In genomic region chr20:13870349-13870748, GRCh38 we compare ENCODE assay signal across 23 cellular contexts.
DNase-seq lines count a peak whose midpoint lies in the region; ATAC-seq and TF ChIP-seq lines count a peak whose summit lies in the region.
"Had no signal": no experiment of that assay in that cellular context is flagged by ENCODE, and none has a peak within 500 bp of the region (broad histone marks: within the 10 kb centered on the region; RNA-seq: fewer than 3 reads in every experiment).

No MANE protein-coding gene starts in this region.

- H3K79me2 ChIP-seq in OCI-LY3 (ENCODE audit: low read length) (no peaks in the 10 kb centered on the region), neural progenitor cell (ENCODE audit: low read depth) (no peaks in the 10 kb centered on the region)
- H3K79me2 ChIP-seq: parathyroid adenoma had no signal

- H2AFZ ChIP-seq in OCI-LY3 (ENCODE audit: low read depth, low read length) (no peak overlapping the region), neural progenitor cell (replicated peaks) (no peak overlapping the region)
- H2AFZ ChIP-seq: parathyroid adenoma had no signal

- H3K27me3 ChIP-seq in OCI-LY3 (ENCODE audit: low read depth, low read length) (peaks cover 30% of the 10 kb centered on the region), neural progenitor cell (no peaks in the 10 kb centered on the region)
- H3K27me3 ChIP-seq: brain microvascular endothelial cell, colonic mucosa, suprapubic skin had no signal

- peaks cover 18% of the 10 kb centered on the region for H3F3A ChIP-seq in neural progenitor cell (ENCODE audit: low read depth)

- H4K20me1 ChIP-seq in OCI-LY3 (ENCODE audit: insufficient read depth, low read length) (no peaks in the 10 kb centered on the region), neural progenitor cell (ENCODE audit: low read depth) (no peaks in the 10 kb centered on the region)

- H3K36me3 ChIP-seq in OCI-LY3 (replicated peaks; ENCODE audit: low read depth, low read length), result no peaks in the 10 kb centered on the region
- no peaks in the 10 kb centered on the region for H3K36me3 ChIP-seq in neural progenitor cell
- H3K36me3 ChIP-seq: brain microvascular endothelial cell, colonic mucosa, suprapubic skin, WERI-Rb-1 had no signal

- H3K4me3 ChIP-seq in OCI-LY3 (ENCODE audit: low read length), result no peak overlapping the region
- no peak overlapping the region for H3K4me3 ChIP-seq in neural progenitor cell
- H3K4me3 ChIP-seq: colonic mucosa, suprapubic skin had no signal

- intact Hi-C loops in posterior vena cava (cut with DNase I), result loop anchor here in 1 of 2 donors (10.0 kb wide), 1 partner anchor 64 kb away; no protein-coding TSS in a partner anchor

- peaks cover 5% of the 10 kb centered on the region for H3K27me3 Mint-ChIP-seq in neural progenitor cell (ENCODE audit: insufficient read depth, low read depth)
- H3K27me3 Mint-ChIP-seq in naive thymus-derived CD8-positive, alpha-beta T cell, result peaks cover 2 to 24% (median 6%) of the 10 kb centered on the region in 5 donors

- H3K4me1 ChIP-seq in OCI-LY3 (ENCODE audit: low read length) (no peaks in the 10 kb centered on the region), neural progenitor cell (peaks cover 20% of the 10 kb centered on the region)
- H3K4me1 ChIP-seq: colonic mucosa had no signal

- no peak for ATAC-seq in HG03039 (IDR thresholded peaks at IDR 0.05; ENCODE audit: unreplicated experiment)
- no peak for ATAC-seq in naive thymus-derived CD8-positive, alpha-beta T cell
- no peak for ATAC-seq in HG03520 (IDR thresholded peaks at IDR 0.05; ENCODE audit: unreplicated experiment)
- ATAC-seq: natural killer cell, T-helper 17 cell had no signal

- H3K27ac ChIP-seq in OCI-LY3 (ENCODE audit: low read length) (no peak overlapping the region), neural progenitor cell (no peak overlapping the region)
- H3K27ac ChIP-seq: brain microvascular endothelial cell, colonic mucosa, parathyroid adenoma, suprapubic skin, WERI-Rb-1 had no signal

- no peak overlapping the region for H3K27ac Mint-ChIP-seq in neural progenitor cell
- H3K27ac Mint-ChIP-seq in naive thymus-derived CD8-positive, alpha-beta T cell, result no peak overlapping the region
- H3K27ac Mint-ChIP-seq: CD4-positive, alpha-beta T cell; natural killer cell; T-helper 17 cell had no signal

- TF ChIP-seq CTCF in OCI-LY3 (IDR thresholded peaks at IDR 0.05; ENCODE audit: low read depth, low read length), result peak; percentile 19
- peak; percentile 28 for TF ChIP-seq CTCF in neural progenitor cell (IDR thresholded peaks at IDR 0.05)

- H3K36me3 Mint-ChIP-seq in neural progenitor cell, result no peaks in the 10 kb centered on the region
- H3K36me3 Mint-ChIP-seq in naive thymus-derived CD8-positive, alpha-beta T cell, result no peaks in the 10 kb centered on the region
- H3K36me3 Mint-ChIP-seq: natural killer cell had no signal

- H3K9ac ChIP-seq in OCI-LY3 (ENCODE audit: low read length) (no peak overlapping the region), neural progenitor cell (no peak overlapping the region)
- H3K9ac ChIP-seq: parathyroid adenoma had no signal

- no peak overlapping the region for H3K4me2 ChIP-seq in OCI-LY3 (ENCODE audit: low read length)
- H3K4me2 ChIP-seq in neural progenitor cell, result no peak overlapping the region

- H3K4me1 Mint-ChIP-seq in neural progenitor cell, result peaks cover 25% of the 10 kb centered on the region
- no peaks in the 10 kb centered on the region for H3K4me1 Mint-ChIP-seq in naive thymus-derived CD8-positive, alpha-beta T cell
- H3K4me1 Mint-ChIP-seq: natural killer cell, T-helper 17 cell had no signal

- H3K9me3 ChIP-seq in OCI-LY3 (ENCODE audit: insufficient read depth, low read length) (no peaks in the 10 kb centered on the region), neural progenitor cell (ENCODE audit: low read depth) (no peaks in the 10 kb centered on the region)
- H3K9me3 ChIP-seq: colonic mucosa, suprapubic skin had no signal

- POLR2A ChIA-PET in naive thymus-derived CD8-positive, alpha-beta T cell (lab: Charles Lee), result interaction anchor here (0.6 kb wide), 1 partner anchor 35 kb away, joined by 3 read pairs; no protein-coding TSS in a partner anchor

- no peaks in the 10 kb centered on the region for H3K9me3 Mint-ChIP-seq in neural progenitor cell
- no peaks in the 10 kb centered on the region for H3K9me3 Mint-ChIP-seq in naive thymus-derived CD8-positive, alpha-beta T cell
- H3K9me3 Mint-ChIP-seq: CD4-positive, alpha-beta T cell; natural killer cell had no signal

- no peak overlapping the region for H3K4me3 Mint-ChIP-seq in neural progenitor cell
- H3K4me3 Mint-ChIP-seq in naive thymus-derived CD8-positive, alpha-beta T cell, result no peak overlapping the region
- H3K4me3 Mint-ChIP-seq: CD4-positive, alpha-beta T cell; natural killer cell; T-helper 17 cell had no signal

- DNase-seq in ELF-1 (ENCODE audit: low read depth, low spot score) (peak; percentile 11), HuH-7 (ENCODE audit: low spot score) (peak; percentile 17), neural progenitor cell (ENCODE audit: low spot score) (no peak), posterior vena cava (ENCODE audit: low spot score) (no peak)
- DNase-seq in naive thymus-derived CD8-positive, alpha-beta T cell, result no peak
- DNase-seq: activated CD4-positive, alpha-beta T cell treated with anti-CD3 and anti-CD28 coated beads, Interleukin-2, amount 50 U/mL, for 4 hours; activated gamma-delta T cell; brain microvascular endothelial cell; CD4-positive, alpha-beta T cell; colonic mucosa; left cardiac atrium; mesenchymal stem cell; natural killer cell; NCI-H187 treated with DMSO at 0.1 percent for 48 hours; NCI-H446; SHP77; T-helper 17 cell; WERI-Rb-1 had no signal

Comparison
In these comparisons a context has a peak if more than half of its experiments do, and no peak if none do; other contexts are left out.
1. DNase-seq: peak in ELF-1 (single experiment) and HuH-7 (single experiment); none in neural progenitor cell (single experiment), naive thymus-derived CD8-positive, alpha-beta T cell (0 of 10) and posterior vena cava (single experiment).